ENCODE assay signal across 8 cellular contexts in the genomic region with DNA sequence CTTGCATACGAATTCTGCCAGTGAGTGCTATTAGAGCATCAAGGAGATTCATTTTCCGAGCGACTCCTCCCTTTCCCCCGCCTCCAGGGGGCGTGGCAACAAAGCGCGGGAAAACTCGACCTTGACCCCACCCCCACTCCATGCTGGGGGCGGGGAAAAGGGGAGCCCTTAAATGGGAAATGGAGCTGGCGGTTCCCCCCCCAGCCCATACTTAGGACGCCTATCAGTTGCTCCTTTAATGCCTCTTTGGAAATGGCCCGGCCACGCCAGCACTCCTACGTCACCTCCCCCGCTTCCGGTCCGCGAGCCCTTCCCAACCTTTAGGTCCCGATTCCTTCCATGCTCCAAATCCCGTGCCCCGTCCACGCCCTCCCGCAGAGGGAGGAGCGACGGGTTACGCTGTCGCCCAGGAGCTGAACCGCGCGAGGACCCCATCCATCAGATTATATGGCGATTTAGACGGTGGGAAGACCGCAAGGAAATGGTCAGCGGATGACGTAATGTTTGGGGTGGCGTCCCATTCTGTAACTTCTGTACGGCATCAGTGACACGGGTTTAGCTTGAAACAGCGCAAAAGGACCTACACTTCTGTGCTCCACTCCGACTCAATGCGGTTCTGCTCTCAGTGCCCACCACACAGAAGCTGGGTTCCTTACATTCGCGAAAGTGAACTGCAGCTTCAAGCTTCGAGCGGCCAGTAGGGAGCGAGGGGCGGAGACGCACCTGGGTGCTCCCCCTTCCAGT. TPM values are rescaled to one million over a fixed set of nuclear protein-coding genes. Genes with fewer than 3 reads are reported as not detected.
A peak's percentile ranks its signal among the peaks of the same experiment; 100 is the strongest.
DNase-seq lines count a peak whose midpoint lies in the region; ATAC-seq, FAIRE-seq and TF ChIP-seq lines count a peak whose summit lies in the region.

No MANE protein-coding gene starts in this region.

- H3K27me3 ChIP-seq in ACC112 (ENCODE audit: insufficient read depth, low read length) (no peaks in the 10 kb centered on the region), bronchial epithelial cell (ENCODE audit: control insufficient read depth, insufficient read depth, low read length) (no peaks in the 10 kb centered on the region), small intestine (ENCODE audit: control insufficient read depth in 2 of 2, insufficient read depth in 2 of 2, low read length in 2 of 2) (no peaks in the 10 kb centered on the region)

- TF ChIP-seq CTCF in WI38 (IDR thresholded peaks at IDR 0.05; ENCODE audit: low read depth, low read length) (no peak), bronchial epithelial cell (IDR thresholded peaks at IDR 0.05; ENCODE audit: insufficient read depth, low read length, severe bottlenecking) (no peak)

- WGBS in small intestine, 3 donors = 0% methylated on average over 42 to 48 of the region's 48 CpGs

- no peak for FAIRE-seq in bronchial epithelial cell (lab: Jason Lieb, UNC)
- no peak for FAIRE-seq in small intestine (lab: Jason Lieb, UNC)

- DNase-seq in NCI-H2227 (lab: John Stamatoyannopoulos, UW; ENCODE audit: unreplicated experiment) (peak; percentile 99), bronchial epithelial cell (ENCODE audit: low read depth) (peak; percentile 91), iPS-NIHi11 (ENCODE audit: low spot score) (peak; percentile 91), small intestine (peak; percentile 98)

- H2AFZ ChIP-seq in ACC112 (ENCODE audit: low read length, unreplicated experiment) = peak overlapping the region; percentile 35

- ATAC-seq in GM18873 (IDR thresholded peaks at IDR 0.05; ENCODE audit: low FRiP score, unreplicated experiment) (peak; percentile 26), HG03139 (IDR thresholded peaks at IDR 0.05; ENCODE audit: unreplicated experiment) (peak; percentile 23)

- H3K4me3 ChIP-seq in ACC112 (ENCODE audit: low read depth, low read length) (peak overlapping the region; percentile 81), WI38 (ENCODE audit: low read depth, low read length) (peak overlapping the region; percentile 73), bronchial epithelial cell (ENCODE audit: low read depth, low read length) (peak overlapping the region; percentile 86), small intestine (ENCODE audit: low read depth in 1 of 2, low read length in 2 of 2) (peak overlapping the region; percentile 45 to 74)

- H3K9me3 ChIP-seq in small intestine (ENCODE audit: control insufficient read depth, low read depth) = no peaks in the 10 kb centered on the region

- no peaks in the 10 kb centered on the region; the same call in 1 of the 2 replicates for H3K36me3 ChIP-seq in ACC112 (ENCODE audit: insufficient read depth, low read length)
- H3K36me3 ChIP-seq in bronchial epithelial cell (ENCODE audit: control insufficient read depth, insufficient read depth, low read length) = peaks cover 6% of the 10 kb centered on the region
- peaks cover under 1 to 2% of the 10 kb centered on the region in 2 donors for H3K36me3 ChIP-seq in small intestine (ENCODE audit: control insufficient read depth in 2 of 2, insufficient read depth in 2 of 2, low read length in 2 of 2)

- peaks cover 20% of the 10 kb centered on the region for H3K79me2 ChIP-seq in ACC112 (ENCODE audit: control insufficient read depth, insufficient read depth, low read length, unreplicated experiment)

- H3K27ac ChIP-seq in ACC112 (ENCODE audit: low read depth, low read length) (peak overlapping the region; percentile 94), small intestine (ENCODE audit: low read depth in 1 of 2, low read length in 1 of 2) (peak overlapping the region; percentile 94 to 97)

- peaks cover 13% of the 10 kb centered on the region for H3K4me1 ChIP-seq in ACC112 (ENCODE audit: control insufficient read depth, insufficient read depth, low read length, unreplicated experiment)
- H3K4me1 ChIP-seq in small intestine (ENCODE audit: control insufficient read depth in 2 of 2, insufficient read depth in 1 of 2, low read depth in 1 of 2, low read length in 1 of 2) = peaks cover 0 to 3% of the 10 kb centered on the region in 2 donors

RNA-seq across cellular contexts. Expression of gene ZNF687, which starts 0.7 kb away (rescaled TPM):
- total RNA-seq in bronchial epithelial cell = 9.0 and 12.8 TPM in 2 replicates
- polyA plus RNA-seq in small intestine = 10 to 100 TPM; 12.2 to 13.4 (median 12.3) TPM

RNA-seq across cellular contexts. Expression of gene PSMD4, which starts 26.9 kb away (rescaled TPM):
- 259 and 280 TPM in 2 replicates for total RNA-seq in bronchial epithelial cell
- 100 to 1,000 TPM; 152 to 182 (median 153) TPM for polyA plus RNA-seq in small intestine

RNA-seq across cellular contexts. Expression of gene PI4KB, which starts 45.8 kb away (rescaled TPM):
- 20.8 and 30.9 TPM in 2 replicates for total RNA-seq in bronchial epithelial cell
- polyA plus RNA-seq in small intestine = 10 to 100 TPM; 30.3 to 35.1 (median 32.5) TPM

Comparison
In these comparisons a context has a peak if more than half of its experiments do, and no peak if none do; other contexts are left out.
1. Peak in every context shown above with its lines: DNase-seq, ATAC-seq, H3K4me3 ChIP-seq and H3K27ac ChIP-seq.